31 cellular contexts compared by ENCODE assay signal in the genomic region with DNA sequence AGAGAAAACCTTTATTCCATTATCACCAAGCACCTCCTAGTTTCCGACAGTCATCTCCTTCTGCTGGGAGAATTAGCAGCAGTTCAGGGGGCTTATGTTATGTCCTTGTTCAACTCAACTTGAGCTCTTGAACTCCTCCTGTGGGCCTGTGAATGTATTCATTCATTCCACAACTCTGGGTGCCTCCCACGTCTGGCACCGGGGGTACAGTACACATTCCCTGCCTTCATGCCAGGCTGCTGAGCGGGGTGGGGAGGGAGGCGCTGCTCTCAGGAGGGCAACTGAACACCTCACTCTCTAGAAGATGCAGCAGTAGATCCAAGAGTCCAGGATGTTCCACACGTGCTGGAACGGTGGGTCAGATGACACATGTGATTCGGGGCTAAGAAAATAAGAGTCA. TPM values are rescaled to one million over a fixed set of nuclear protein-coding genes. Genes with fewer than 3 reads are reported as not detected.
"Had no signal": no experiment of that assay in that cellular context is flagged by ENCODE, and none has a peak within 500 bp of the region (broad histone marks: within the 10 kb centered on the region; RNA-seq: fewer than 3 reads in every experiment).

No MANE protein-coding gene starts in this region.

- ATAC-seq: heart right ventricle; naive thymus-derived CD8-positive, alpha-beta T cell; stimulated activated memory B cell treated with anti-CD40 and anti-IgM and Interleukin-4, amounts not matched to agents 10 μg/mL and 1 μg/mL and 100 μg/mL, for 72 hours; stimulated activated naive CD8-positive, alpha-beta T cell treated with anti-CD3 and anti-CD28 coated beads, Interleukin-15, amount 100 ng/mL, for 72 hours; upper lobe of right lung had no signal

- H3K27ac Mint-ChIP-seq: activated B cell treated with CpG ODN at 0.5 μM for 24 hours; activated CD4-positive, alpha-beta T cell treated with anti-CD3 and anti-CD28 coated beads, Interleukin-2, amount 10 ng/mL, durations not matched to agents 24 days and 14 days; activated T-helper 1 cell treated with anti-CD3 and anti-CD28 coated beads, Interleukin-12 subunit alpha, Interleukin-12 subunit beta, Interleukin-2, Interleukin-4 antibody, amounts not matched to agents 30 ng/mL and 10 ng/mL and 1 ng/mL, durations not matched to agents 14 hours and 24 hours and 36 hours; stimulated activated memory B cell treated with anti-CD40 and anti-IgM and Interleukin-4, amounts not matched to agents 10 μg/mL and 1 μg/mL and 100 μg/mL, for 72 hours; T-helper 2 cell treated with Interferon-gamma antibody and Interleukin-4, amounts not matched to agents 5 μg/mL and 100 μg/mL, for 36 hours had no signal

- DNase-seq: activated B cell treated with CpG ODN at 0.5 μM for 24 hours; activated CD4-positive, alpha-beta T cell treated with anti-CD3 and anti-CD28 coated beads, Interleukin-2, amount 10 ng/mL, durations not matched to agents 24 days and 14 days; activated effector memory CD4-positive, alpha-beta T cell treated with anti-CD3 and anti-CD28 coated beads, Interleukin-2, amount 50 U/mL, for 16 hours; activated naive CD4-positive, alpha-beta T cell treated with anti-CD3 and anti-CD28 coated beads, Interleukin-2, amount 50 U/mL, for 16 hours; activated T-cell treated with anti-CD3 and anti-CD28 coated beads, Interleukin-2, amount 50 U/mL, for 1 hour; amniotic stem cell; brain microvascular endothelial cell; caudate nucleus; dermis blood vessel endothelial cell; effector CD4-positive, alpha-beta T cell; esophagus squamous epithelium; foreskin melanocyte; heart right ventricle; nucleus accumbens; stimulated activated CD4-positive, alpha-beta T cell treated with anti-CD3 and anti-CD28 coated beads, Interleukin-1b, Interleukin-23, amount 100 ng/mL, for 48 hours; stimulated activated CD4-positive, alpha-beta T cell treated with anti-CD3 and anti-CD28 coated beads, Interleukin-4, amount 100 ng/mL, for 4 hours; stimulated activated CD8-positive, alpha-beta memory T cell treated with anti-CD3 and anti-CD28 coated beads, Interleukin-4, amount 100 ng/mL, for 48 hours; stimulated activated naive CD8-positive, alpha-beta T cell treated with anti-CD3 and anti-CD28 coated beads, Interleukin-15, amount 100 ng/mL, for 72 hours; substantia nigra; T-helper 1 cell; upper lobe of right lung had no signal

- H3K9me3 Mint-ChIP-seq: activated B cell treated with CpG ODN at 0.5 μM for 24 hours; activated T-helper 1 cell treated with anti-CD3 and anti-CD28 coated beads, Interleukin-12 subunit alpha, Interleukin-12 subunit beta, Interleukin-2, Interleukin-4 antibody, amounts not matched to agents 30 ng/mL and 10 ng/mL and 1 ng/mL, durations not matched to agents 14 hours and 24 hours and 36 hours; naive thymus-derived CD8-positive, alpha-beta T cell; neural crest cell; stimulated activated memory B cell treated with anti-CD40 and anti-IgM and Interleukin-4, amounts not matched to agents 10 μg/mL and 1 μg/mL and 100 μg/mL, for 72 hours; stimulated activated naive CD8-positive, alpha-beta T cell treated with anti-CD3 and anti-CD28 coated beads, Interleukin-15, amount 100 ng/mL, for 72 hours; T-helper 2 cell treated with Interferon-gamma antibody and Interleukin-4, amounts not matched to agents 5 μg/mL and 100 μg/mL, for 36 hours had no signal

- H3K27me3 Mint-ChIP-seq: activated B cell treated with CpG ODN at 0.5 μM for 24 hours; stimulated activated memory B cell treated with anti-CD40 and anti-IgM and Interleukin-4, amounts not matched to agents 10 μg/mL and 1 μg/mL and 100 μg/mL, for 72 hours; stimulated activated naive CD8-positive, alpha-beta T cell treated with anti-CD3 and anti-CD28 coated beads, Interleukin-15, amount 100 ng/mL, for 72 hours had no signal

- H3K4me3 Mint-ChIP-seq: activated B cell treated with CpG ODN at 0.5 μM for 24 hours; activated CD4-positive, alpha-beta T cell treated with anti-CD3 and anti-CD28 coated beads, Interleukin-2, amount 10 ng/mL, durations not matched to agents 24 days and 14 days; activated T-helper 1 cell treated with anti-CD3 and anti-CD28 coated beads, Interleukin-12 subunit alpha, Interleukin-12 subunit beta, Interleukin-2, Interleukin-4 antibody, amounts not matched to agents 30 ng/mL and 10 ng/mL and 1 ng/mL, durations not matched to agents 14 hours and 24 hours and 36 hours; naive thymus-derived CD8-positive, alpha-beta T cell; neural crest cell; stimulated activated memory B cell treated with anti-CD40 and anti-IgM and Interleukin-4, amounts not matched to agents 10 μg/mL and 1 μg/mL and 100 μg/mL, for 72 hours; stimulated activated naive CD8-positive, alpha-beta T cell treated with anti-CD3 and anti-CD28 coated beads, Interleukin-15, amount 100 ng/mL, for 72 hours; T-helper 2 cell treated with Interferon-gamma antibody and Interleukin-4, amounts not matched to agents 5 μg/mL and 100 μg/mL, for 36 hours had no signal

- H3K36me3 Mint-ChIP-seq: stimulated activated memory B cell treated with anti-CD40 and anti-IgM and Interleukin-4, amounts not matched to agents 10 μg/mL and 1 μg/mL and 100 μg/mL, for 72 hours had no signal

RNA-seq across cellular contexts. Expression of a gene that starts 4.3 kb away (rescaled TPM):
- total RNA-seq: neural crest cell had no signal

RNA-seq across cellular contexts. Expression of a gene that starts 40.9 kb away (rescaled TPM):
- total RNA-seq: activated B cell treated with CpG ODN at 0.5 μM for 24 hours; activated CD4-positive, alpha-beta T cell treated with anti-CD3 and anti-CD28 coated beads, Interleukin-2, amount 10 ng/mL, durations not matched to agents 24 days and 14 days; activated T-helper 1 cell treated with anti-CD3 and anti-CD28 coated beads, Interleukin-12 subunit alpha, Interleukin-12 subunit beta, Interleukin-2, Interleukin-4 antibody, amounts not matched to agents 30 ng/mL and 10 ng/mL and 1 ng/mL, durations not matched to agents 14 hours and 24 hours and 36 hours; astrocyte; dermis blood vessel endothelial cell; glomerular endothelial cell; naive thymus-derived CD8-positive, alpha-beta T cell; pulmonary artery endothelial cell; right atrium auricular region; smooth muscle cell had no signal
